ENCODE assay signal across 17 cellular contexts in the genomic region with DNA sequence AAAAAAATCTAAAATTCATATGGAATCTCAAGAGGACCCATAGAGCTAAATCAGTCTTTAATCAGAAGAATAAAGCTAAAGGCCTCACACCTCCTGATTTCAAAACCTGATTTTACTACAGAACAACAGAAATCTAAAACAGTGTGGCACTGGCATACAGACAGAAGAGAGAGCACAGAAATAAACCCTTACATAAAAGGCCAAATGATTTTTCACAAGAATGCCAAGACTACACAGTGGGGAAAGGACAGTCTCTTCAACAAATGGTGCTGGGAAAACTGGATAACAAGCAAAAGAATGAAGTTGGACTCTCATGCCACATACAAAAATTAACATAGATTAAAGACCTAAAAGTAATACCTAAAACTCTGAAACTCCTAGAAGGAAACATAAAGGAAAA.
"Had no signal": no experiment of that assay in that cellular context is flagged by ENCODE, and none has a peak within 500 bp of the region (broad histone marks: within the 10 kb centered on the region; RNA-seq: fewer than 3 reads in every experiment).

No MANE protein-coding gene starts in this region.

- H3K27ac ChIP-seq: body of pancreas, foreskin keratinocyte, heart left ventricle, left ventricle myocardium inferior, skin epidermis, thyroid gland, uterus had no signal

- H3K4me1 ChIP-seq: foreskin keratinocyte had no signal

- H3K27me3 ChIP-seq: body of pancreas, dorsolateral prefrontal cortex, foreskin keratinocyte, heart left ventricle, thyroid gland, uterus had no signal

- H3K4me3 Mint-ChIP-seq: activated CD8-positive, alpha-beta memory T cell treated with anti-CD3 and anti-CD28 coated beads, Interleukin-2, amount 10 ng/mL, durations not matched to agents 7 days and 5 days; T-helper 2 cell treated with Interferon-gamma antibody and Interleukin-4, amounts not matched to agents 5 μg/mL and 100 μg/mL, for 36 hours had no signal

- H3K9me3 ChIP-seq: body of pancreas, thyroid gland had no signal

- H3K27ac Mint-ChIP-seq: activated CD8-positive, alpha-beta memory T cell treated with anti-CD3 and anti-CD28 coated beads, Interleukin-2, amount 10 ng/mL, durations not matched to agents 7 days and 5 days; T-helper 2 cell treated with Interferon-gamma antibody and Interleukin-4, amounts not matched to agents 5 μg/mL and 100 μg/mL, for 36 hours had no signal

- DNase-seq: activated CD4-positive, alpha-beta T cell treated with anti-CD3 and anti-CD28 coated beads, Interleukin-2, amount 50 U/mL, for 4 hours; activated CD8-positive, alpha-beta memory T cell treated with anti-CD3 and anti-CD28 coated beads, Interleukin-2, amount 10 ng/mL, durations not matched to agents 7 days and 5 days; activated naive CD4-positive, alpha-beta T cell; activated T-cell treated with anti-CD3 and anti-CD28 coated beads, Interleukin-2, amount 50 U/mL, for 72 hours; body of pancreas; dorsolateral prefrontal cortex; foreskin keratinocyte; heart left ventricle; islet precursor cell; left ventricle myocardium inferior; mesenchymal stem cell; posterior cingulate gyrus; thyroid gland; uterus had no signal

- ATAC-seq: activated CD4-positive, CD25-positive, alpha-beta regulatory T cell treated with anti-CD3 and anti-CD28 coated beads, Interleukin-2, amount 50 U/mL, for 24 hours; activated CD8-positive, alpha-beta memory T cell treated with anti-CD3 and anti-CD28 coated beads, Interleukin-2, amount 10 ng/mL, durations not matched to agents 7 days and 5 days; activated T-cell treated with anti-CD3 and anti-CD28 coated beads, Interleukin-2, amount 50 U/mL, for 72 hours; body of pancreas; foreskin keratinocyte; heart left ventricle had no signal

- H3K4me3 ChIP-seq: body of pancreas, heart left ventricle, left ventricle myocardium inferior, skin epidermis, thyroid gland, uterus had no signal

- H3K27me3 Mint-ChIP-seq: activated CD8-positive, alpha-beta memory T cell treated with anti-CD3 and anti-CD28 coated beads, Interleukin-2, amount 10 ng/mL, durations not matched to agents 7 days and 5 days had no signal

- H3K9me3 Mint-ChIP-seq: activated T-cell treated with anti-CD3 and anti-CD28 coated beads, Interleukin-2, amount 50 U/mL, for 72 hours had no signal

- H3K36me3 ChIP-seq: thyroid gland, uterus had no signal
